Comparison of ENCODE assay signal across 1 cellular context in the genomic region with DNA sequence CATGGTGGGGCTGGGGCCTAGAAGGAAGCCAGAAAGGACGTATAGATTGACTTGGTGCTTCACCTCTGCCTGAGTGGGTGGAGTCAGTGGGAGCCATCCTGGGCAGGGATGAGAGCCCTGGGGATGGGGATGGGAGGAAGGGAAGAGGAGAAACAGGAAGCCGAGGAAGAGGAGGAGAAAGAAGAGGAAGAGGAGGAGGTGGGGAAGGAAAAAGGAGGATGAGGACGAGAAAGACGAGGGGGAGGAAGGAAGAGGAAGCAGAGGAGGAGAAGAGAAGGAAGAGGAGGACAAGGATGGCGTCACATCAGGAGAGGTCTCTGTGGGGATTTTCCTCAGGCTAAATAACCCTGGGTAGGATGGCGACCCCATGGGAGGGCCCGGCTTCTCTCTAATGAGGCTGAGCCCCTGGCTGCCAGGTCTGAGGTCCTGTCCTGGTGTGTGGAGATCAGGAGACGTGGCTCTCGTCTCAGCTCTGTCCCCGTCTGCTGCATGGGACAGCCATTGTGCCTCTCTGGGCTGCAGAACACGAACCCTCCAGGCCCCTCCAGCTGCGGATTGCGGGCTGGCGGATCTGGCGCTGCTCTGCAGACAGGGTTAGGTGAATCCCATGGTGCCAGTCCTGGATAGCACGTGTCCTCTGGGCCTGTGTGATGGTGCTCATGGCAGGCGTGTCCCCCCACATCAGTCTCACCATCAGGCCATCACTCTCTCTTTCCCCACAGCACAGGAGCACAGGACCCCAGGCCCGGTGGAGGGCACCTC.
TF ChIP-seq lines count a peak whose summit lies in the region.

No MANE protein-coding gene starts in this region.

TF ChIP-seq in HEK293, 187 proteins besides CTCF, POLR2A, EP300 and RAD21 (continued from another document):
- TF ChIP-seq ZNF449 (tag by site-specific recombination; IDR thresholded peaks at IDR 0.05): no peak
TF ChIP-seq in HEK293: peak in this region for 4.
